ENCODE assay signal across 13 cellular contexts in genomic region chr15:84819291-84819768, GRCh38. TPM values are rescaled to one million over a fixed set of nuclear protein-coding genes. Genes with fewer than 3 reads are reported as not detected.
DNase-seq lines count a peak whose midpoint lies in the region; ATAC-seq, FAIRE-seq and TF ChIP-seq lines count a peak whose summit lies in the region.
"Had no signal": no experiment of that assay in that cellular context is flagged by ENCODE, and none has a peak within 500 bp of the region (broad histone marks: within the 10 kb centered on the region; RNA-seq: fewer than 3 reads in every experiment).

No MANE protein-coding gene starts in this region.

- H3K27me3 ChIP-seq in RWPE2 (ENCODE audit: insufficient read depth, poor library complexity, severe bottlenecking): no peaks in the 10 kb centered on the region
- H3K27me3 ChIP-seq in endothelial cell of umbilical vein (ENCODE audit: control insufficient read depth in 2 of 2, insufficient read depth in 2 of 2, low read length in 2 of 2): no peaks in the 10 kb centered on the region
- H3K27me3 ChIP-seq in transverse colon: peaks cover 4% of the 10 kb centered on the region
- H3K27me3 ChIP-seq: Peyer's patch had no signal

- peaks cover 20% of the 10 kb centered on the region for H3K79me2 ChIP-seq in endothelial cell of umbilical vein (ENCODE audit: control insufficient read depth, insufficient read depth, low read length)

- CTCF ChIA-PET in endothelial cell of umbilical vein (lab: Charles Lee) (interaction anchor here (0.7 to 2.5 kb wide), 9 partner anchors 10 to 220 kb away, joined by 3 to 10 read pairs (median 3); partner anchors contain the start of genes NMB and SEC11A), GM10248 (lab: Yijun Ruan, JAX) (interaction anchor here (1.1 to 1.2 kb wide), 3 partner anchors 18 to 220 kb away, joined by 3 to 7 read pairs (median 4); no protein-coding TSS in a partner anchor)

- DNase-seq in RWPE2 (ENCODE audit: low spot score) (peak; percentile 56), endothelial cell of umbilical vein (ENCODE audit: low read depth, low spot score) (peak; percentile 25), mesenteric fat pad (ENCODE audit: low spot score) (peak; percentile 57), transverse colon (no peak), SIG-M5 (lab: John Stamatoyannopoulos, UW) (no peak), GM10248 (ENCODE audit: extremely low spot score) (no peak), KG1 (lab: John Stamatoyannopoulos, UW) (no peak)
- DNase-seq: activated CD8-positive, alpha-beta T cell treated with anti-CD3 and anti-CD28 coated beads, Interleukin-2, amount 10 ng/mL, durations not matched to agents 7 days and 5 days; EL; hippocampal formation; Peyer's patch; stimulated activated naive CD4-positive, alpha-beta T cell had no signal

- H3K36me3 ChIP-seq in RWPE2 (ENCODE audit: low read depth): no peaks in the 10 kb centered on the region
- no peaks in the 10 kb centered on the region for H3K36me3 ChIP-seq in endothelial cell of umbilical vein (ENCODE audit: control insufficient read depth in 2 of 2, extremely low read depth in 1 of 2, insufficient read depth in 2 of 2, low read length in 2 of 2)
- no peaks in the 10 kb centered on the region for H3K36me3 ChIP-seq in transverse colon
- H3K36me3 ChIP-seq: Peyer's patch had no signal

- TF ChIP-seq CTCF in RWPE2 (IDR thresholded peaks at IDR 0.05; ENCODE audit: poor library complexity, severe bottlenecking) (no peak), endothelial cell of umbilical vein (IDR thresholded peaks at IDR 0.05; ENCODE audit: extremely low read depth in 1 of 2, insufficient read depth in 1 of 2, low read depth in 1 of 2, low read length in 2 of 2) (peak in 1 of 2 donors; percentile 29), transverse colon (IDR thresholded peaks at IDR 0.05) (no peak), GM10248 (IDR thresholded peaks at IDR 0.05; ENCODE audit: control extremely low read depth, extremely low read depth, low read depth, missing control alignments) (no peak)

- TF ChIP-seq POLR2A in endothelial cell of umbilical vein (IDR thresholded peaks at IDR 0.05; ENCODE audit: low read depth, low read length) (no peak), transverse colon (IDR thresholded peaks at IDR 0.05) (no peak)

- H3K4me1 ChIP-seq in RWPE2 (ENCODE audit: insufficient read depth, poor library complexity, severe bottlenecking) (no peaks in the 10 kb centered on the region), endothelial cell of umbilical vein (ENCODE audit: control insufficient read depth, extremely low read depth, insufficient read depth, low read length) (peaks cover 42% of the 10 kb centered on the region), transverse colon (peaks cover 9 to 37% (median 17%) of the 10 kb centered on the region in 4 donors)

- H4K20me1 ChIP-seq in endothelial cell of umbilical vein (replicated peaks; ENCODE audit: control insufficient read depth, extremely low read depth, insufficient read depth, low read length): no peaks in the 10 kb centered on the region

- H3K9me3 ChIP-seq in RWPE2 (ENCODE audit: severe bottlenecking) (no peaks in the 10 kb centered on the region), endothelial cell of umbilical vein (replicated peaks; ENCODE audit: control insufficient read depth, insufficient read depth, low read length) (no peaks in the 10 kb centered on the region), transverse colon (no peaks in the 10 kb centered on the region)
- H3K9me3 ChIP-seq: Peyer's patch had no signal

- TF ChIP-seq EP300 in transverse colon (IDR thresholded peaks at IDR 0.05; ENCODE audit: low read depth): no peak

- dilution Hi-C loops in endothelial cell of umbilical vein (cut with MboI; ENCODE audit: extremely low pct_ligation_motif_present, low sequenced_read_pairs): no loop called here

- no peak overlapping the region for H3K4me3 ChIP-seq in RWPE2 (ENCODE audit: severe bottlenecking)
- peak overlapping the region in 2 of 3 experiments; percentile 57 to 58 for H3K4me3 ChIP-seq in endothelial cell of umbilical vein (replicated peaks in 1 of 3; ENCODE audit: insufficient read depth in 1 of 3, low read depth in 1 of 3, low read length in 3 of 3)
- H3K4me3 ChIP-seq in transverse colon: no peak overlapping the region
- H3K4me3 ChIP-seq: Peyer's patch, skin epidermis had no signal

- FAIRE-seq in endothelial cell of umbilical vein (lab: Jason Lieb, UNC): peak; percentile 76

- 48% methylated on average over 3 of the region's 3 CpGs; no CpG with 5 or more reads in 1 of the 2 donors for WGBS in transverse colon (ENCODE audit: low coverage in 1 of 2), 2 donors

- peak overlapping the region; percentile 26 for H3K4me2 ChIP-seq in endothelial cell of umbilical vein (ENCODE audit: insufficient read depth, low read length)

- peak overlapping the region; percentile 87 for H3K9ac ChIP-seq in endothelial cell of umbilical vein (replicated peaks; ENCODE audit: extremely low read depth, insufficient read depth, low read length)

- intact Hi-C loops in endothelial cell of umbilical vein (cut with micrococcal nuclease) (loop anchor here (2.0 kb wide), 1 partner anchor 93 kb away; no protein-coding TSS in a partner anchor), transverse colon (cut with DNase I; ENCODE audit: low total_unique reads) (loop anchor here (10.0 kb wide), 1 partner anchor 65 kb away; no protein-coding TSS in a partner anchor)

- POLR2A ChIA-PET in endothelial cell of umbilical vein (lab: Charles Lee): interaction anchor here (0.6 kb wide), 1 partner anchor 224 kb away, joined by 4 read pairs; no protein-coding TSS in a partner anchor
- POLR2A ChIA-PET in GM10248 (lab: Yijun Ruan, JAX): no interaction called here

- ATAC-seq in RWPE2 (ENCODE audit: low read depth): no peak; the same call in 2 of the 3 replicates
- ATAC-seq: activated CD8-positive, alpha-beta T cell treated with anti-CD3 and anti-CD28 coated beads, Interleukin-2, amount 10 ng/mL, durations not matched to agents 7 days and 5 days had no signal

- no peaks in the 10 kb centered on the region for H3K9me1 ChIP-seq in endothelial cell of umbilical vein (replicated peaks; ENCODE audit: control insufficient read depth, extremely low read depth, insufficient read depth, low read length)

- H2AFZ ChIP-seq in endothelial cell of umbilical vein (ENCODE audit: low read depth, low read length): no peak overlapping the region

- in situ Hi-C loops in transverse colon (cut with MboI; ENCODE audit: low pct_ligation_motif_present in 1 of 4, low pct_unique_long_range_greater_than_20kb in 1 of 4, low sequenced_read_pairs in 3 of 4): no loop called here

- no peak overlapping the region for H3K27ac ChIP-seq in RWPE2 (ENCODE audit: poor library complexity, severe bottlenecking)
- peak overlapping the region; percentile 88 for H3K27ac ChIP-seq in endothelial cell of umbilical vein (ENCODE audit: insufficient read depth, low read depth, low read length)
- H3K27ac ChIP-seq in transverse colon: peak overlapping the region; percentile 71 to 87 (median 76)

- BruUV-seq in endothelial cell of umbilical vein (replicated peaks; lab: Mats Ljungman, UMichigan): no TSS peak

TF ChIP-seq in endothelial cell of umbilical vein, 7 proteins besides CTCF, POLR2A, EP300 and RAD21:
- TF ChIP-seq JUN (IDR thresholded peaks at IDR 0.05; ENCODE audit: borderline replicate concordance, insufficient read depth, insufficient read length, low read depth): no peak
- no peak for TF ChIP-seq MYC (IDR thresholded peaks at IDR 0.05; ENCODE audit: low read depth, low read length)
- TF ChIP-seq FOS (IDR thresholded peaks at IDR 0.05; ENCODE audit: borderline replicate concordance, insufficient read depth, low read length): no peak
- no peak for TF ChIP-seq MAX (IDR thresholded peaks at IDR 0.05; ENCODE audit: insufficient read depth, insufficient read length)
- no peak for TF ChIP-seq EZH2 (IDR thresholded peaks at IDR 0.05; ENCODE audit: borderline replicate concordance, low read depth, low read length, severe bottlenecking)
- TF ChIP-seq GATA2 (IDR thresholded peaks at IDR 0.05; ENCODE audit: insufficient read depth, insufficient read length, low read depth, low read length): no peak
- TF ChIP-seq POLR2AphosphoS5 (IDR thresholded peaks at IDR 0.05; ENCODE audit: insufficient read depth, low read depth, low read length): no peak

RNA-seq across cellular contexts. Expression of gene ALPK3, which starts 2.2 kb away (rescaled TPM):
- 36.2 and 41.7 TPM in 2 replicates for total RNA-seq in endothelial cell of umbilical vein
- polyA plus RNA-seq in endothelial cell of umbilical vein: 18.4 and 18.7 TPM in 2 replicates
- polyA plus RNA-seq in endothelial cell of umbilical vein (2011; cell fraction: cytosol; rRNA removed): 17.4 and 18.4 TPM in 2 replicates
- 87.4 and 90.5 TPM in 2 replicates for polyA plus RNA-seq in endothelial cell of umbilical vein (2011; cell fraction: nucleus; rRNA removed)
- polyA plus RNA-seq in endothelial cell of umbilical vein (2012): 14.5 and 22.1 TPM in 2 replicates
- 37.3 and 37.7 TPM in 2 replicates for polyA minus RNA-seq in endothelial cell of umbilical vein
- not detected for polyA minus RNA-seq in endothelial cell of umbilical vein (2011; cell fraction: cytosol; rRNA and poly(A)+ RNA removed)
- polyA minus RNA-seq in endothelial cell of umbilical vein (2011; cell fraction: nucleus; rRNA and poly(A)+ RNA removed): 27.8 and 30.2 TPM in 2 replicates
- total RNA-seq in mesenteric fat pad: 2.7 TPM
- 1 to 10 TPM; 1.1 to 4.6 (median 2.8) TPM for total RNA-seq in transverse colon

Comparison
In these comparisons a context has a peak if more than half of its experiments do, and no peak if none do; other contexts are left out.
1. DNase-seq: peak in RWPE2 (single experiment), endothelial cell of umbilical vein (single experiment) and mesenteric fat pad (single experiment); none in transverse colon (single experiment), SIG-M5 (single experiment), GM10248 (single experiment) and KG1 (single experiment).
2. H3K4me3 ChIP-seq: peak in endothelial cell of umbilical vein (2 of 3); none in RWPE2 (single experiment) and transverse colon (0 of 4).